Comparison of ENCODE assay signal across 36 cellular contexts in the genomic region with DNA sequence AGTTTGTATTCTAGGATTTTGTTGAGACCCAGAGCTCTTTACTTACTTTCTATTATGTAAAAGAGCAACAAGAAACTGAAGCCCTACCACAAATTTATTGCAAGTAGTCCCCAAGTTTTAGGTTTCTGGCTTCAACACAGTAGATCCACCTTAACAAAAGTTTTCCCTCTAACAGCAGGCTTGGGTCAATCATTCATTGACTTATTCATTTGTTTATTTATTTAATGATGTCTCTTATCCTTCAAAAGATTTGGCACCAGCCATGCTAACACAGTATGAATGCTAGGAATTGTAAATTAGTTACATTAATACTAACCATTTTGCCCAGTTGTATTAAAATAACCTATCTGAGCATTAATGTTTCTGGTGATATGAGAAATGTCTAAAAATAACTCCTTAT.
"Had no signal": no experiment of that assay in that cellular context is flagged by ENCODE, and none has a peak within 500 bp of the region (broad histone marks: within the 10 kb centered on the region; RNA-seq: fewer than 3 reads in every experiment).

No MANE protein-coding gene starts in this region.

- DNase-seq: Karpas-422, Kasumi-1, MG63, MM.1S, MV-4-11, NCI-H1048, NCI-H1092, NCI-H1092 treated with DMSO at 0.1 percent for 48 hours, NCI-H1105, NCI-H1105 treated with DMSO at 0.1 percent for 48 hours, NCI-H1417, NCI-H1417 treated with DMSO at 0.1 percent for 48 hours, NCI-H1436, NCI-H1436 treated with DMSO at 0.1 percent for 48 hours, NCI-H146, NCI-H1694, NCI-H1694 treated with DMSO at 0.1 percent for 48 hours, NCI-H187, NCI-H187 treated with DMSO at 0.1 percent for 48 hours, NCI-H1930, NCI-H2029, NCI-H2029 treated with DMSO at 0.1 percent for 48 hours, NCI-H2081, NCI-H2081 treated with DMSO at 0.1 percent for 48 hours, NCI-H2107, NCI-H2171, NCI-H2171 treated with DMSO at 0.1 percent for 48 hours, NCI-H2227 treated with DMSO at 0.1 percent for 48 hours, NCI-H226, NCI-H345, NCI-H446, NCI-H446 treated with DMSO at 0.1 percent for 48 hours, NCI-H510A, NCI-H510A treated with DMSO at 0.1 percent for 48 hours, NCI-H524, NCI-H524 treated with DMSO at 0.1 percent for 48 hours had no signal
